1 cellular context compared by ENCODE assay signal in genomic region chr2:28360066-28360741, GRCh38.
TF ChIP-seq lines count a peak whose summit lies in the region.

No MANE protein-coding gene starts in this region.

TF ChIP-seq in HCT116, 20 proteins besides CTCF, POLR2A, EP300 and RAD21 (continued from another document):
- TF ChIP-seq JUND (IDR thresholded peaks at IDR 0.05) (no peak), EZH2phosphoT487 (IDR thresholded peaks at IDR 0.05; ENCODE audit: borderline replicate concordance) (no peak)
